In the genomic region with DNA sequence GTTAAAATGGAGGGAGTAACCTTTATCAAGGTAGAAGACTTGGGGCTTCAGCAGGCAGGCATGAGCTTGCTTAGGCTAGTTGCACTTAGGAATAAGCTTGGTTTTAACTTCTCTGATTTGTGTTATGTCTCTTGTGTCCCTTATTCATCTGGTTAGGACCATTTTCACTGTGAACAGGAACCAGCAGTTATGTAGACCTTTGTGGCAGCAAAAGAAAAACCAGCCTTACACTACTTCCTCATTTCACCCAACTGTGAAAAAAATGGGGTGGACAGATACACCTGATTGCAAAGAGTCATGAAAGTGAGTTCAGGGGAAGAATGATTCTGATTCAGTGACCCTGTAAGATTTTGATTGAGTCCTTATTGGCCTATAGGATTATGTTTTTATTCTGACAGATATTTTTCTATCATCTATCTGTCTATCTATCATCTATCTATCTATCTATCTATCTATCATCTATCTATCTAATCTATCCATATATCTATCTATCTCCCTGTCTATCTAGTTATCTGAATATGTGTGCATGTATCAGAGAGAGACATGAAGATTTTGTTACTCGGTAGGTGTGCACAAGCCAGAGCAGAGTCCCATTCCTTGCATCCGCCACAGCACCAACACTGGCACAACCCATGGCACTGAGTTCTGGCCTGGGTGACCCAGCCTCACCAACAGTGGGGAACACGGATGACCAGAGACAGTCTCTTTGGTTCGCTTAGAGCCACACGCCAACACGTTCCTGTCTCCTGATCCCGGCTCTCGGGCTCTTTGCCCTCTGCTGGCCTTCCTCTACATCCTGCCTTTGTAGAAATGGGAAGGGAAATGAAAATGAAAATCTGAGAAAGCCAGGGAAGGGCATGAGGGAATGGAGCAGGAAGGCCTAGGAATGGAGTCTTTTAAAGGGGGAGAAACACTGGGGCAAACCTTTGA, we compare ENCODE assay signal across 9 cellular contexts. TPM values are rescaled to one million over a fixed set of nuclear protein-coding genes. Genes with fewer than 3 reads are reported as not detected.
A peak's percentile ranks its signal among the peaks of the same experiment; 100 is the strongest.
DNase-seq lines count a peak whose midpoint lies in the region; ATAC-seq and TF ChIP-seq lines count a peak whose summit lies in the region.
"Had no signal": no experiment of that assay in that cellular context is flagged by ENCODE, and none has a peak within 500 bp of the region (broad histone marks: within the 10 kb centered on the region; RNA-seq: fewer than 3 reads in every experiment).

No MANE protein-coding gene starts in this region.

- CTCF ChIA-PET in activated CD4-positive, alpha-beta T cell treated with anti-CD3 and anti-CD28 coated beads, Interleukin-2, amount 10 ng/mL, durations not matched to agents 7 days and 5 days (lab: Charles Lee): no interaction called here

- H3K27ac Mint-ChIP-seq in HFFc6: peak overlapping the region; percentile 37; the same call in 1 of the 2 replicates
- H3K27ac Mint-ChIP-seq in activated CD4-positive, alpha-beta T cell treated with anti-CD3 and anti-CD28 coated beads, Interleukin-2, amount 10 ng/mL, durations not matched to agents 7 days and 5 days: no peak overlapping the region
- H3K27ac Mint-ChIP-seq: T-helper 1 cell treated with Interleukin-12 subunit alpha and Interleukin-12 subunit beta and Interleukin-4 antibody, amounts not matched to agents 30 μg/mL and 1 μg/mL, for 36 hours had no signal

- H3K27me3 Mint-ChIP-seq in HFFc6 (ENCODE audit: insufficient read depth): peaks cover 3% of the 10 kb centered on the region; the same call in 1 of the 2 replicates
- H3K27me3 Mint-ChIP-seq in activated CD4-positive, alpha-beta T cell treated with anti-CD3 and anti-CD28 coated beads, Interleukin-2, amount 10 ng/mL, durations not matched to agents 7 days and 5 days: peaks cover 31% of the 10 kb centered on the region

- peaks cover 3% of the 10 kb centered on the region for H3K4me1 ChIP-seq in mesendoderm (ENCODE audit: control insufficient read depth, low read depth, low read length)

- no peak overlapping the region for H3K9ac ChIP-seq in mesendoderm (ENCODE audit: low read length)

- no peak for DNase-seq in HFFc6
- peak; percentile 57 for DNase-seq in NAMALWA (ENCODE audit: low spot score)
- no peak for DNase-seq in mesendoderm
- DNase-seq in activated T-cell treated with anti-CD3 and anti-CD28 coated beads for 4 hours: no peak
- DNase-seq in NCI-H69 (lab: John Stamatoyannopoulos, UW): no peak
- DNase-seq in activated CD4-positive, alpha-beta T cell treated with anti-CD3 and anti-CD28 coated beads, Interleukin-2, amount 10 ng/mL, durations not matched to agents 7 days and 5 days: no peak
- no peak for DNase-seq in globus pallidus (ENCODE audit: low spot score)

- H3K27me3 ChIP-seq in mesendoderm (ENCODE audit: insufficient read depth, low read length, poor library complexity): no peaks in the 10 kb centered on the region

- no peak overlapping the region for H3K56ac ChIP-seq in mesendoderm (ENCODE audit: low read length)

- no peak for TF ChIP-seq CTCF in HFFc6 (IDR thresholded peaks at IDR 0.05)

- no peak overlapping the region for H3K4me2 ChIP-seq in mesendoderm (ENCODE audit: low read length)

- no peak overlapping the region for H2BK120ac ChIP-seq in mesendoderm (ENCODE audit: low read depth, low read length)

- H3K4me1 Mint-ChIP-seq in HFFc6 (ENCODE audit: low read depth): peaks cover 84% of the 10 kb centered on the region
- H3K4me1 Mint-ChIP-seq in activated CD4-positive, alpha-beta T cell treated with anti-CD3 and anti-CD28 coated beads, Interleukin-2, amount 10 ng/mL, durations not matched to agents 7 days and 5 days: peaks cover 2% of the 10 kb centered on the region

- no peak overlapping the region for H4K5ac ChIP-seq in mesendoderm (ENCODE audit: low read length)

- no peak overlapping the region for H2BK5ac ChIP-seq in mesendoderm (ENCODE audit: low read length)

- H3K36me3 Mint-ChIP-seq in HFFc6 (ENCODE audit: low read depth): no peaks in the 10 kb centered on the region
- H3K36me3 Mint-ChIP-seq in activated CD4-positive, alpha-beta T cell treated with anti-CD3 and anti-CD28 coated beads, Interleukin-2, amount 10 ng/mL, durations not matched to agents 7 days and 5 days (ENCODE audit: low read depth): no peaks in the 10 kb centered on the region

- no peak overlapping the region for H3K4ac ChIP-seq in mesendoderm (ENCODE audit: low read depth, low read length)

- POLR2A ChIA-PET in activated CD4-positive, alpha-beta T cell treated with anti-CD3 and anti-CD28 coated beads, Interleukin-2, amount 10 ng/mL, durations not matched to agents 7 days and 5 days (lab: Charles Lee): no interaction called here

- no peaks in the 10 kb centered on the region for H3K79me2 ChIP-seq in mesendoderm (ENCODE audit: control insufficient read depth, insufficient read depth, low read length)

- no peak overlapping the region for H2AK5ac ChIP-seq in mesendoderm (ENCODE audit: low read length)

- peak; percentile 88 for ATAC-seq in GM18511 (IDR thresholded peaks at IDR 0.05; ENCODE audit: unreplicated experiment)

- no peak overlapping the region for H2BK15ac ChIP-seq in mesendoderm (replicated peaks; ENCODE audit: low read depth)

- no peaks in the 10 kb centered on the region for H3K9me3 Mint-ChIP-seq in HFFc6
- H3K9me3 Mint-ChIP-seq in activated CD4-positive, alpha-beta T cell treated with anti-CD3 and anti-CD28 coated beads, Interleukin-2, amount 10 ng/mL, durations not matched to agents 7 days and 5 days: no peaks in the 10 kb centered on the region
- H3K9me3 Mint-ChIP-seq: T-helper 1 cell treated with Interleukin-12 subunit alpha and Interleukin-12 subunit beta and Interleukin-4 antibody, amounts not matched to agents 30 μg/mL and 1 μg/mL, for 36 hours had no signal

- no peaks in the 10 kb centered on the region for H3K36me3 ChIP-seq in mesendoderm (ENCODE audit: control insufficient read depth, insufficient read depth, low read length)

- no CpG with 5 or more reads among the region's 8 CpGs for WGBS in mesendoderm (ENCODE audit: extremely low coverage, insufficient coverage, low lambda C conversion rate)

- no peak overlapping the region for H3K4me3 Mint-ChIP-seq in HFFc6
- H3K4me3 Mint-ChIP-seq in activated CD4-positive, alpha-beta T cell treated with anti-CD3 and anti-CD28 coated beads, Interleukin-2, amount 10 ng/mL, durations not matched to agents 7 days and 5 days: no peak overlapping the region
- H3K4me3 Mint-ChIP-seq: T-helper 1 cell treated with Interleukin-12 subunit alpha and Interleukin-12 subunit beta and Interleukin-4 antibody, amounts not matched to agents 30 μg/mL and 1 μg/mL, for 36 hours had no signal

- H3K23ac ChIP-seq in mesendoderm (ENCODE audit: low read length): no peak overlapping the region

- H3K79me1 ChIP-seq in mesendoderm (ENCODE audit: low read length): no peaks in the 10 kb centered on the region

- H3K4me3 ChIP-seq in mesendoderm (ENCODE audit: low read length): no peak overlapping the region

- H3K18ac ChIP-seq in mesendoderm (ENCODE audit: low read length): peak overlapping the region; percentile 8

- H4K8ac ChIP-seq in mesendoderm (ENCODE audit: low read depth, low read length): no peak overlapping the region

- no peak overlapping the region for H3K27ac ChIP-seq in mesendoderm (ENCODE audit: low read depth, low read length)

RNA-seq across cellular contexts. Expression of a gene that starts 1.3 kb away (rescaled TPM):
- not detected for total RNA-seq in HFFc6 (2021; fragmentation: NEBNext Ultra II Directional; extraction: Animal tissue kit (Norgen Biotek cat#: 25700))
- polyA plus RNA-seq in mesendoderm (2013, experiment 1 of 2): not detected
- polyA plus RNA-seq in mesendoderm (2013, experiment 2 of 2): not detected
- total RNA-seq in activated CD4-positive, alpha-beta T cell treated with anti-CD3 and anti-CD28 coated beads, Interleukin-2, amount 10 ng/mL, durations not matched to agents 7 days and 5 days: not detected
